In genomic region chr15:43186003-43186353, GRCh38 we compare ENCODE assay signal across 8 cellular contexts. TPM values are rescaled to one million over a fixed set of nuclear protein-coding genes. Genes with fewer than 3 reads are reported as not detected.
DNase-seq lines count a peak whose midpoint lies in the region; ATAC-seq, FAIRE-seq and TF ChIP-seq lines count a peak whose summit lies in the region.

No MANE protein-coding gene starts in this region.

- no peaks in the 10 kb centered on the region for H3K9me3 Mint-ChIP-seq in nephron

- no peaks in the 10 kb centered on the region for H3K27me3 ChIP-seq in endothelial cell of umbilical vein (ENCODE audit: control insufficient read depth in 2 of 2, insufficient read depth in 2 of 2, low read length in 2 of 2)

- intact Hi-C loops in endothelial cell of umbilical vein (cut with micrococcal nuclease): loop anchor here (5.0 kb wide), 1 partner anchor 79 kb away; the partner anchor contains the start of gene UBR1

- H3K36me3 Mint-ChIP-seq in nephron (ENCODE audit: low read depth): peaks cover 10% of the 10 kb centered on the region

- H3K79me2 ChIP-seq in endothelial cell of umbilical vein (ENCODE audit: control insufficient read depth, insufficient read depth, low read length): peaks cover 3% of the 10 kb centered on the region

- peak overlapping the region; percentile 11 for H3K9ac ChIP-seq in endothelial cell of umbilical vein (replicated peaks; ENCODE audit: extremely low read depth, insufficient read depth, low read length)

- TF ChIP-seq CTCF in GM12865 (IDR thresholded peaks at IDR 0.05; ENCODE audit: insufficient read depth, low read depth, low read length, missing control alignments) (no peak), endothelial cell of umbilical vein (IDR thresholded peaks at IDR 0.05; ENCODE audit: extremely low read depth in 1 of 2, insufficient read depth in 1 of 2, low read depth in 1 of 2, low read length in 2 of 2) (no peak), nephron (IDR thresholded peaks at IDR 0.05; ENCODE audit: unreplicated experiment in 3 of 3) (peak in 1 of 3 experiments; percentile 16)

- no peak for FAIRE-seq in endothelial cell of umbilical vein (lab: Jason Lieb, UNC)

- POLR2A ChIA-PET in endothelial cell of umbilical vein (lab: Charles Lee): no interaction called here

- dilution Hi-C loops in endothelial cell of umbilical vein (cut with MboI; ENCODE audit: extremely low pct_ligation_motif_present, low sequenced_read_pairs): no loop called here

- TF ChIP-seq POLR2A in endothelial cell of umbilical vein (IDR thresholded peaks at IDR 0.05; ENCODE audit: low read depth, low read length): no peak

- no peak for DNase-seq in GM12865 (ENCODE audit: low read depth)
- DNase-seq in RPMI8226: peak; percentile 43
- no peak for DNase-seq in endothelial cell of umbilical vein (ENCODE audit: low read depth, low spot score)
- no peak for DNase-seq in mesenteric fat pad (ENCODE audit: low spot score)
- no peak for DNase-seq in activated effector memory CD4-positive, alpha-beta T cell treated with anti-CD3 and anti-CD28 coated beads, Interleukin-2, amount 50 U/mL, for 16 hours

- H3K27ac Mint-ChIP-seq in nephron: peak overlapping the region; percentile 21 to 88 (median 82)

- H3K4me3 ChIP-seq in GM12865 (ENCODE audit: low read depth, low read length) (peak overlapping the region; percentile 76), endothelial cell of umbilical vein (replicated peaks in 1 of 3; ENCODE audit: insufficient read depth in 1 of 3, low read depth in 1 of 3, low read length in 3 of 3) (peak overlapping the region; percentile 32 to 76 (median 57))

- peak overlapping the region; percentile 87 for H3K4me2 ChIP-seq in endothelial cell of umbilical vein (ENCODE audit: insufficient read depth, low read length)

- H3K27me3 Mint-ChIP-seq in nephron (ENCODE audit: low read depth): no peaks in the 10 kb centered on the region

- peak overlapping the region; percentile 40 for H2AFZ ChIP-seq in endothelial cell of umbilical vein (ENCODE audit: low read depth, low read length)

- H3K4me1 ChIP-seq in endothelial cell of umbilical vein (ENCODE audit: control insufficient read depth, extremely low read depth, insufficient read depth, low read length): peaks cover 23% of the 10 kb centered on the region

- H3K36me3 ChIP-seq in endothelial cell of umbilical vein (ENCODE audit: control insufficient read depth in 2 of 2, extremely low read depth in 1 of 2, insufficient read depth in 2 of 2, low read length in 2 of 2): no peaks in the 10 kb centered on the region

- ATAC-seq in HG02588 (IDR thresholded peaks at IDR 0.05; ENCODE audit: unreplicated experiment) (peak; percentile 16), HG03097 (IDR thresholded peaks at IDR 0.05; ENCODE audit: low FRiP score, unreplicated experiment) (no peak)

- H3K4me3 Mint-ChIP-seq in nephron: peak overlapping the region; percentile 89 to 96 (median 92)

- no peaks in the 10 kb centered on the region for H3K9me3 ChIP-seq in endothelial cell of umbilical vein (replicated peaks; ENCODE audit: control insufficient read depth, insufficient read depth, low read length)

- peak overlapping the region; percentile 0 for H3K27ac ChIP-seq in endothelial cell of umbilical vein (ENCODE audit: insufficient read depth, low read depth, low read length)

- CTCF ChIA-PET in endothelial cell of umbilical vein (lab: Charles Lee): interaction anchor here (0.7 to 2.8 kb wide), 3 partner anchors 18 to 100 kb away, joined by 3 to 38 read pairs (median 26); no protein-coding TSS in a partner anchor

- peaks cover 10% of the 10 kb centered on the region for H3K4me1 Mint-ChIP-seq in nephron

- no peaks in the 10 kb centered on the region for H4K20me1 ChIP-seq in endothelial cell of umbilical vein (replicated peaks; ENCODE audit: control insufficient read depth, extremely low read depth, insufficient read depth, low read length)

- no peaks in the 10 kb centered on the region for H3K9me1 ChIP-seq in endothelial cell of umbilical vein (replicated peaks; ENCODE audit: control insufficient read depth, extremely low read depth, insufficient read depth, low read length)

- BruUV-seq in endothelial cell of umbilical vein (replicated peaks; lab: Mats Ljungman, UMichigan): no TSS peak

TF ChIP-seq in endothelial cell of umbilical vein, 7 proteins besides CTCF, POLR2A, EP300 and RAD21:
- TF ChIP-seq, protein P1, sequence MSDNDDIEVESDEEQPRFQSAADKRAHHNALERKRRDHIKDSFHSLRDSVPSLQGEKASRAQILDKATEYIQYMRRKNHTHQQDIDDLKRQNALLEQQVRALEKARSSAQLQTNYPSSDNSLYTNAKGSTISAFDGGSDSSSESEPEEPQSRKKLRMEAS (IDR thresholded peaks at IDR 0.05; ENCODE audit: insufficient read depth, insufficient read length): no peak

RNA-seq across cellular contexts. Expression of gene CCNDBP1, which starts 0.8 kb away (rescaled TPM):
- total RNA-seq in endothelial cell of umbilical vein: 39.9 and 41.4 TPM in 2 replicates
- polyA plus RNA-seq in endothelial cell of umbilical vein: 54.9 and 74.4 TPM in 2 replicates
- 50.3 and 56.5 TPM in 2 replicates for polyA plus RNA-seq in endothelial cell of umbilical vein (2011; cell fraction: cytosol; rRNA removed)
- 48.8 and 51.3 TPM in 2 replicates for polyA plus RNA-seq in endothelial cell of umbilical vein (2011; cell fraction: nucleus; rRNA removed)
- polyA plus RNA-seq in endothelial cell of umbilical vein (2012): 27.9 and 38.7 TPM in 2 replicates
- polyA minus RNA-seq in endothelial cell of umbilical vein: 33.6 and 34.1 TPM in 2 replicates
- polyA minus RNA-seq in endothelial cell of umbilical vein (2011; cell fraction: cytosol; rRNA and poly(A)+ RNA removed): 17.4 TPM
- polyA minus RNA-seq in endothelial cell of umbilical vein (2011; cell fraction: nucleus; rRNA and poly(A)+ RNA removed): 24.9 and 27.8 TPM in 2 replicates
- total RNA-seq in mesenteric fat pad: 56.3 TPM

RNA-seq across cellular contexts. Expression of gene EPB42, which starts 34.8 kb away (rescaled TPM):
- not detected in 2 replicates for total RNA-seq in endothelial cell of umbilical vein
- not detected in 2 replicates for polyA plus RNA-seq in endothelial cell of umbilical vein
- polyA plus RNA-seq in endothelial cell of umbilical vein (2011; cell fraction: cytosol; rRNA removed): not detected in 2 replicates
- not detected in 2 replicates for polyA plus RNA-seq in endothelial cell of umbilical vein (2011; cell fraction: nucleus; rRNA removed)
- not detected in 2 replicates for polyA plus RNA-seq in endothelial cell of umbilical vein (2012)
- not detected in 2 replicates for polyA minus RNA-seq in endothelial cell of umbilical vein
- not detected for polyA minus RNA-seq in endothelial cell of umbilical vein (2011; cell fraction: cytosol; rRNA and poly(A)+ RNA removed)
- not detected in 2 replicates for polyA minus RNA-seq in endothelial cell of umbilical vein (2011; cell fraction: nucleus; rRNA and poly(A)+ RNA removed)
- total RNA-seq in mesenteric fat pad: 2.8 TPM

RNA-seq across cellular contexts. Expression of gene TMEM62, which starts 52.6 kb away (rescaled TPM):
- total RNA-seq in endothelial cell of umbilical vein (17.6 and 22.2 TPM in 2 replicates), mesenteric fat pad (25.2 TPM)
- 9.1 and 10.4 TPM in 2 replicates for polyA plus RNA-seq in endothelial cell of umbilical vein
- 5.7 and 6.0 TPM in 2 replicates for polyA plus RNA-seq in endothelial cell of umbilical vein (2011; cell fraction: cytosol; rRNA removed)
- polyA plus RNA-seq in endothelial cell of umbilical vein (2011; cell fraction: nucleus; rRNA removed): 23.9 and 32.2 TPM in 2 replicates
- 4.9 and 8.2 TPM in 2 replicates for polyA plus RNA-seq in endothelial cell of umbilical vein (2012)
- 8.4 and 8.6 TPM in 2 replicates for polyA minus RNA-seq in endothelial cell of umbilical vein
- polyA minus RNA-seq in endothelial cell of umbilical vein (2011; cell fraction: cytosol; rRNA and poly(A)+ RNA removed): 10.0 TPM
- 15.8 and 18.6 TPM in 2 replicates for polyA minus RNA-seq in endothelial cell of umbilical vein (2011; cell fraction: nucleus; rRNA and poly(A)+ RNA removed)
